In the genomic region with DNA sequence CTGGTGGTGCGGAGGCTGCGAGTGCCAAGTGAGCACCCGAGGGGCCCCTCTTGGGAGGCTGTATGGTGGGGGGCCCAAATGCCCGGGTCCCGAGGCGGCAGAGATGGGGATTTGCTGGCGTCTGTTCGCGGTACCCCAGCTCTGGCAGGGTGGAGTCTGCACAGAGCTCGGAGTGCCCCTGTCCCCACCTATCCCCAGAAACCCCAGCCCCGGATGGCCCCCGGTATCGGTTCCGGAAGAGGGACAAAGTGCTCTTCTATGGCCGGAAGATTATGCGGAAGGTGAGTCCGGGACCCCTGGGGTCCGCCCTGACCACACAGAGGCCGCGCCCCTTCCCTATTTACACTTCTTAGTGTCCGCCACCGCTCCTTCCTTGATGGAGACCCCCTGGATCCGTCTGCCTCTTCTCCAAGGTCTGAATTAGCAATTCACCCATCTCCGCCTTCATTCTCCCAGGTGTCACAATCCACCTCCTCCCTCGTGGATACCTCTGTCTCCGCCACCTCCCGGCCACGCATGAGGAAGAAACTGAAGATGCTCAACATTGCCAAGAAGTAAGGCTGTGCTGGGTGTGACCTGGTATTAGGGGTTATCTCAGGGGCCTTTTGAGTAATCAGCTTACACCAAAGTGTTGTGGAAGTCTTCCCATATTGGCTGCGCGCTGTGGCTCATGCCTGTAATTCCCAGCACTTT, we compare ENCODE assay signal across 8 cellular contexts. TPM values are rescaled to one million over a fixed set of nuclear protein-coding genes. Genes with fewer than 3 reads are reported as not detected.
DNase-seq lines count a peak whose midpoint lies in the region; ATAC-seq and TF ChIP-seq lines count a peak whose summit lies in the region.

No MANE protein-coding gene starts in this region.

- TF ChIP-seq CTCF in OCI-LY7 (conservative IDR thresholded peaks at IDR 0.05; ENCODE audit: low read length) (no peak), epithelial cell of proximal tubule (conservative IDR thresholded peaks at IDR 0.05; ENCODE audit: low read depth, low read length) (no peak), osteocyte (IDR thresholded peaks at IDR 0.05) (no peak)

- intact Hi-C loops in OCI-LY7 (cut with micrococcal nuclease; ENCODE audit: unreplicated experiment) = loop anchor here (1.0 to 10.0 kb wide), 3 partner anchors 14 to 191 kb away; partner anchors contain the start of genes ARHGEF18 and MCOLN1

- peaks cover 17% of the 10 kb centered on the region for H3K36me3 ChIP-seq in OCI-LY7 (ENCODE audit: insufficient read depth, low read length)

- H3K79me2 ChIP-seq in OCI-LY7 (ENCODE audit: insufficient read depth, low read depth, low read length) = no peaks in the 10 kb centered on the region

- peak overlapping the region; percentile 64 for H2AFZ ChIP-seq in OCI-LY7 (ENCODE audit: low read length)

- H3K9me3 Mint-ChIP-seq in osteocyte (ENCODE audit: unreplicated experiment) = no peaks in the 10 kb centered on the region

- peaks cover 13% of the 10 kb centered on the region for H3K4me1 ChIP-seq in OCI-LY7 (ENCODE audit: insufficient read depth, low read length, poor library complexity, severe bottlenecking)

- no peak for DNase-seq in OCI-LY7 (ENCODE audit: low spot score)
- no peak for DNase-seq in epithelial cell of proximal tubule (ENCODE audit: low read depth)
- no peak for DNase-seq in osteocyte (ENCODE audit: extremely low spot score, unreplicated experiment)
- DNase-seq in activated effector memory CD4-positive, alpha-beta T cell treated with Interleukin-2 at 50 U/mL for 16 hours = no peak
- no peak for DNase-seq in medulla oblongata (ENCODE audit: extremely low spot score)
- no peak for DNase-seq in activated CD4-positive, alpha-beta T cell treated with anti-CD3 and anti-CD28 coated beads, Interleukin-2, amount 50 U/mL, for 48 hours
- no peak for DNase-seq in DMS53 treated with DMSO at 0.1 percent for 48 hours (lab: John Stamatoyannopoulos, UW; ENCODE audit: unreplicated experiment)

- peak; percentile 0 for ATAC-seq in GM19397 (IDR thresholded peaks at IDR 0.05; ENCODE audit: unreplicated experiment)

- peak overlapping the region; percentile 93 for H3K4me3 ChIP-seq in OCI-LY7 (ENCODE audit: low read depth, low read length, poor library complexity, severe bottlenecking)
- H3K4me3 ChIP-seq in epithelial cell of proximal tubule (ENCODE audit: low read depth, low read length) = peak overlapping the region; percentile 98

- BruUV-seq in OCI-LY7 (replicated peaks; lab: Mats Ljungman, UMichigan) = no TSS peak

- peaks cover 15% of the 10 kb centered on the region for H3K4me1 Mint-ChIP-seq in osteocyte (ENCODE audit: unreplicated experiment)

- no peaks in the 10 kb centered on the region for H3K27me3 Mint-ChIP-seq in osteocyte (ENCODE audit: unreplicated experiment)

- H3K9me2 ChIP-seq in OCI-LY7 (ENCODE audit: insufficient read depth, low read length) = no peaks in the 10 kb centered on the region

- H3K4me3 Mint-ChIP-seq in osteocyte (ENCODE audit: unreplicated experiment) = peak overlapping the region; percentile 94

- H3K27ac ChIP-seq in OCI-LY7 (ENCODE audit: low read depth, low read length, poor library complexity, severe bottlenecking) = no peak overlapping the region

- H3K36me3 Mint-ChIP-seq in osteocyte (ENCODE audit: unreplicated experiment) = peaks cover 15% of the 10 kb centered on the region

- peak overlapping the region; percentile 89 for H3K4me2 ChIP-seq in OCI-LY7 (ENCODE audit: low read length)

- peak overlapping the region; percentile 99 for H3K27ac Mint-ChIP-seq in osteocyte (ENCODE audit: unreplicated experiment)

- POLR2A ChIA-PET in OCI-LY7 (lab: Charles Lee) = interaction anchor here (0.7 kb wide), 1 partner anchor 139 kb away, joined by 7 read pairs; no protein-coding TSS in a partner anchor

- H4K20me1 ChIP-seq in OCI-LY7 (ENCODE audit: insufficient read depth, low read length) = no peaks in the 10 kb centered on the region

- CTCF ChIA-PET in OCI-LY7 (lab: Charles Lee; ENCODE audit: unreplicated experiment) = no interaction called here

- no peaks in the 10 kb centered on the region for H3K9me3 ChIP-seq in OCI-LY7 (ENCODE audit: low read length)

RNA-seq across cellular contexts. Expression of gene PNPLA6, which starts 0.6 kb away (rescaled TPM):
- 50.6 and 54.3 TPM in 2 replicates for total RNA-seq in OCI-LY7 (2014; rRNA removed; shearing (Covaris generic))
- total RNA-seq in OCI-LY7 (2022) (92.4 and 93.0 TPM in 2 replicates), epithelial cell of proximal tubule (123 and 129 TPM in 2 replicates), osteocyte (107 and 129 TPM in 2 replicates)

RNA-seq across cellular contexts. Expression of gene MCOLN1, which starts 13.7 kb away (rescaled TPM):
- total RNA-seq in OCI-LY7 (2014; rRNA removed; shearing (Covaris generic)) = 2.4 and 7.8 TPM in 2 replicates
- total RNA-seq in OCI-LY7 (2022) = 16.7 and 18.3 TPM in 2 replicates
- 3.6 and 8.7 TPM in 2 replicates for total RNA-seq in epithelial cell of proximal tubule
- total RNA-seq in osteocyte = 33.3 and 39.2 TPM in 2 replicates

RNA-seq across cellular contexts. Expression of gene ZNF358, which starts 20.2 kb away (rescaled TPM):
- total RNA-seq in OCI-LY7 (2014; rRNA removed; shearing (Covaris generic)) = not detected in 2 replicates
- total RNA-seq in OCI-LY7 (2022) = not detected in 2 replicates
- total RNA-seq in epithelial cell of proximal tubule = 29.5 and 80.8 TPM in 2 replicates
- 84.4 and 93.5 TPM in 2 replicates for total RNA-seq in osteocyte

RNA-seq across cellular contexts. Expression of gene PEX11G, which starts 47.3 kb away (rescaled TPM):
- not detected in 2 replicates for total RNA-seq in OCI-LY7 (2014; rRNA removed; shearing (Covaris generic))
- total RNA-seq in OCI-LY7 (2022) (not detected in 2 replicates), epithelial cell of proximal tubule (1.6 and 6.2 TPM in 2 replicates), osteocyte (2.1 and 2.5 TPM in 2 replicates)

RNA-seq across cellular contexts. Expression of gene CAMSAP3, which starts 59.5 kb away (rescaled TPM):
- 1.1 and 1.6 TPM in 2 replicates for total RNA-seq in OCI-LY7 (2014; rRNA removed; shearing (Covaris generic))
- total RNA-seq in OCI-LY7 (2022) (1.9 and 2.8 TPM in 2 replicates), epithelial cell of proximal tubule (5.6 and 12.4 TPM in 2 replicates), osteocyte (0.57 and 1.1 TPM in 2 replicates)

Comparison
In these comparisons a context has a peak if more than half of its experiments do, and no peak if none do; other contexts are left out.
1. RNA of gene ZNF358, which starts 20.2 kb away (total RNA-seq): 84.4 to 93.5 TPM in osteocyte and 29.5 to 80.8 TPM in epithelial cell of proximal tubule; not detected in OCI-LY7; every median in the first group is over 10 times any median in the second.